ENCODE assay signal across 8 cellular contexts in the genomic region with DNA sequence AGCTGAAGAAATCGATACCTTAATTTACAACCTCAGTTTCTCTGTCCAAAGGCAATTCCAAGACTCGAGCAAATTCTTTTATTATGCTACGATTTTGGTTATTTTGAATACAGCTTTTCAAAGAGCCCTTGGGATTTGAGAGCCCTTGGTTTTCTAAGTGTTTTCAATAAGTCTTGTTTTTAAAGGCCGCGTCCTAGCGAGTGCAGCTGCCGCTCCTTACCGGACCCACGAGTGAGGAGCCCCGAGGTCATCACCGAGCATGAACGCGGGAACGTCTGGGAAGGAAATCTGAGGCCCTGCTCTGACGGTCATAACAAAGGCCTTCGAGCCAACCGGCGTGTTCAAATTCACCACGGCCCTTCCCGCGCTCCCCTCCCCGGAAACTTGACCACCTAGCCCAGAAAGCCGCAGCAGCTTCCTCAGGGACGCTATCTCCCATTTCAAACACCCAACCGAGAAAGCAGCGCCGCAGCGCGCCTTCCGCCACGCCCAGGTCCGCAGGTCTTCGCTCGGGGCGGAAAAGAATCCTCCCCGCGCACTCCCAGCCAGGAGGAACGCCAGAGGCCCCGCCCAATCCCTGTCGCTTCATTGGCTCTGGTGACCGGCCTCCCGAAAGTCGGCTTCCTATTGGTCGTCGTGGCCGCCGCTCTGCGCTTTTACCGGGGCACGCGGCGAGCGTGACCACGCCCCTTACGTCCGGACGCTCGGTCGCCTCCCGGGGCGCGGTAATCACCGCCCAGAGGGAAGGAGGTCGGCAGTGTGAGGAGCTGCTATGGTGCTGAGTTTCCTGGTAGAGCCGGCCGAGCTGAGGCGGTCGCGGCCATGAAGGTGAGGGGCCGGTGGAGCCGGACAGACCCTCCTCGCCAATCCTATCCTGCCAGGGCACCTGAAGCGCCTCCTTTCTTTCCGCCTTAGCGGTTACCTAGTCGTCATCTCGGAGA. TPM values are rescaled to one million over a fixed set of nuclear protein-coding genes. Genes with fewer than 3 reads are reported as not detected.
DNase-seq lines count a peak whose midpoint lies in the region; ATAC-seq and TF ChIP-seq lines count a peak whose summit lies in the region.

A gene with protein sequence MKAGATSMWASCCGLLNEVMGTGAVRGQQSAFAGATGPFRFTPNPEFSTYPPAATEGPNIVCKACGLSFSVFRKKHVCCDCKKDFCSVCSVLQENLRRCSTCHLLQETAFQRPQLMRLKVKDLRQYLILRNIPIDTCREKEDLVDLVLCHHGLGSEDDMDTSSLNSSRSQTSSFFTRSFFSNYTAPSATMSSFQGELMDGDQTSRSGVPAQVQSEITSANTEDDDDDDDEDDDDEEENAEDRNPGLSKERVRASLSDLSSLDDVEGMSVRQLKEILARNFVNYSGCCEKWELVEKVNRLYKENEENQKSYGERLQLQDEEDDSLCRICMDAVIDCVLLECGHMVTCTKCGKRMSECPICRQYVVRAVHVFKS (plus strand): TSS at position 728 of the 941 bp plus-strand sequence. CDS start 95 bp downstream, at position 823.

- peak within 1 kb of the TSS; percentile 88 for H3K27ac Mint-ChIP-seq in activated T-helper 17 cell treated with anti-CD3 and anti-CD28 coated beads, Interleukin-2, amount 50 U/mL, for 72 hours
- peak within 1 kb of the TSS; percentile 91 to 97 (median 94) for H3K27ac Mint-ChIP-seq in naive thymus-derived CD4-positive, alpha-beta T cell
- H3K27ac Mint-ChIP-seq in stimulated activated naive B cell treated with anti-CD40 and anti-IgM and Interleukin-4, amounts not matched to agents 10 μg/mL and 1 μg/mL and 100 μg/mL, for 72 hours, result peak within 1 kb of the TSS; percentile 93

- DNase-seq in Daoy (ENCODE audit: low read depth) (peak; percentile 100), GOT3 (lab: John Stamatoyannopoulos, UW) (peak; percentile 88), LNCaP clone FGC (ENCODE audit: low read depth) (peak; percentile 92), RWPE1 (ENCODE audit: low spot score) (peak; percentile 99), fibroblast of gingiva (ENCODE audit: low read depth) (peak; percentile 98)
- peak; percentile 88 to 98 (median 97) for DNase-seq in naive thymus-derived CD4-positive, alpha-beta T cell
- DNase-seq in stimulated activated naive B cell treated with anti-CD40 and anti-IgM and Interleukin-4, amounts not matched to agents 10 μg/mL and 1 μg/mL and 100 μg/mL, for 72 hours, result peak; percentile 97

- POLR2A ChIA-PET in RWPE1 (lab: Yijun Ruan, JAX; ENCODE audit: low non-redundant PET), result interaction anchor here (0.5 to 1.9 kb wide), 5 partner anchors 10 to 652 kb away, joined by 3 to 9 read pairs (median 6); a partner anchor contains a TSS
- POLR2A ChIA-PET in naive thymus-derived CD4-positive, alpha-beta T cell (lab: Charles Lee), result interaction anchor here (0.6 to 4.3 kb wide), 19 partner anchors 9 to 826 kb away, joined by 3 to 45 read pairs (median 3); a partner anchor contains a TSS

- H3K9me3 ChIP-seq in naive thymus-derived CD4-positive, alpha-beta T cell (ENCODE audit: control insufficient read depth in 2 of 3, low read length in 3 of 3), result no peaks in the 10 kb centered on the region

- CTCF ChIA-PET in RWPE1 (lab: Yijun Ruan, JAX), result interaction anchor here (0.6 to 1.0 kb wide), 3 partner anchors 17 to 955 kb away, joined by 3 to 4 read pairs (median 4); no protein-coding TSS in a partner anchor
- CTCF ChIA-PET in naive thymus-derived CD4-positive, alpha-beta T cell (lab: Charles Lee), result interaction anchor here (1.1 to 1.2 kb wide), 2 partner anchors 14 to 427 kb away, joined by 3 to 6 read pairs; no protein-coding TSS in a partner anchor

- ATAC-seq in activated T-helper 17 cell treated with anti-CD3 and anti-CD28 coated beads, Interleukin-2, amount 50 U/mL, for 72 hours (replicated peaks), result peak; percentile 92
- ATAC-seq in naive thymus-derived CD4-positive, alpha-beta T cell, result peak; percentile 96
- peak; percentile 91 to 93 for ATAC-seq in stimulated activated naive B cell treated with anti-CD40 and anti-IgM and Interleukin-4, amounts not matched to agents 10 μg/mL and 1 μg/mL and 100 μg/mL, for 72 hours (replicated peaks)

- H3K36me3 ChIP-seq in naive thymus-derived CD4-positive, alpha-beta T cell (ENCODE audit: control insufficient read depth in 2 of 3, insufficient read depth in 3 of 3, low read length in 3 of 3), result peaks cover 3 to 12% (median 4%) of the 10 kb centered on the region in 3 experiments

- peak within 1 kb of the TSS; percentile 87 for H3K4me3 Mint-ChIP-seq in activated T-helper 17 cell treated with anti-CD3 and anti-CD28 coated beads, Interleukin-2, amount 50 U/mL, for 72 hours
- H3K4me3 Mint-ChIP-seq in naive thymus-derived CD4-positive, alpha-beta T cell, result peak within 1 kb of the TSS; percentile 89 to 99 (median 94)
- H3K4me3 Mint-ChIP-seq in stimulated activated naive B cell treated with anti-CD40 and anti-IgM and Interleukin-4, amounts not matched to agents 10 μg/mL and 1 μg/mL and 100 μg/mL, for 72 hours, result peak within 1 kb of the TSS; percentile 87 to 97

- no peaks in the 10 kb centered on the region for H3K9me3 Mint-ChIP-seq in activated T-helper 17 cell treated with anti-CD3 and anti-CD28 coated beads, Interleukin-2, amount 50 U/mL, for 72 hours
- H3K9me3 Mint-ChIP-seq in naive thymus-derived CD4-positive, alpha-beta T cell, result peaks cover 0 to 1% (median 0%) of the 10 kb centered on the region in 11 donors
- no peaks in the 10 kb centered on the region for H3K9me3 Mint-ChIP-seq in stimulated activated naive B cell treated with anti-CD40 and anti-IgM and Interleukin-4, amounts not matched to agents 10 μg/mL and 1 μg/mL and 100 μg/mL, for 72 hours

- H3K4me1 ChIP-seq in naive thymus-derived CD4-positive, alpha-beta T cell (ENCODE audit: control insufficient read depth in 2 of 2, insufficient read depth in 2 of 2, low read length in 2 of 2), result peaks cover 20 to 26% of the 10 kb centered on the region in 2 donors

- H3K27me3 ChIP-seq in naive thymus-derived CD4-positive, alpha-beta T cell (ENCODE audit: control insufficient read depth in 2 of 2, insufficient read depth in 2 of 2, low read length in 2 of 2), result no peaks in the 10 kb centered on the region

- no peaks in the 10 kb centered on the region for H3K27me3 Mint-ChIP-seq in activated T-helper 17 cell treated with anti-CD3 and anti-CD28 coated beads, Interleukin-2, amount 50 U/mL, for 72 hours
- no peaks in the 10 kb centered on the region for H3K27me3 Mint-ChIP-seq in naive thymus-derived CD4-positive, alpha-beta T cell
- H3K27me3 Mint-ChIP-seq in stimulated activated naive B cell treated with anti-CD40 and anti-IgM and Interleukin-4, amounts not matched to agents 10 μg/mL and 1 μg/mL and 100 μg/mL, for 72 hours, result no peaks in the 10 kb centered on the region

- H3K4me1 Mint-ChIP-seq in activated T-helper 17 cell treated with anti-CD3 and anti-CD28 coated beads, Interleukin-2, amount 50 U/mL, for 72 hours, result peaks cover 19% of the 10 kb centered on the region
- peaks cover 29 to 52% (median 39%) of the 10 kb centered on the region in 7 donors for H3K4me1 Mint-ChIP-seq in naive thymus-derived CD4-positive, alpha-beta T cell
- H3K4me1 Mint-ChIP-seq in stimulated activated naive B cell treated with anti-CD40 and anti-IgM and Interleukin-4, amounts not matched to agents 10 μg/mL and 1 μg/mL and 100 μg/mL, for 72 hours, result peaks cover 12 to 25% of the 10 kb centered on the region in 2 donors

- peaks cover 41% of the 10 kb centered on the region for H3K36me3 Mint-ChIP-seq in activated T-helper 17 cell treated with anti-CD3 and anti-CD28 coated beads, Interleukin-2, amount 50 U/mL, for 72 hours (ENCODE audit: low read depth)
- H3K36me3 Mint-ChIP-seq in naive thymus-derived CD4-positive, alpha-beta T cell, result peaks cover 0 to 10% (median 3%) of the 10 kb centered on the region in 5 donors
- H3K36me3 Mint-ChIP-seq in stimulated activated naive B cell treated with anti-CD40 and anti-IgM and Interleukin-4, amounts not matched to agents 10 μg/mL and 1 μg/mL and 100 μg/mL, for 72 hours, result peaks cover 12 to 14% of the 10 kb centered on the region in 2 donors

- H3K27ac ChIP-seq in RWPE1, result peak within 1 kb of the TSS; percentile 84
- H3K27ac ChIP-seq in naive thymus-derived CD4-positive, alpha-beta T cell (ENCODE audit: low read depth, low read length), result peak within 1 kb of the TSS; percentile 91

- peak within 1 kb of the TSS; percentile 98 for H3K4me3 ChIP-seq in LNCaP clone FGC (ENCODE audit: low read depth, low read length)
- peak within 1 kb of the TSS; percentile 93 for H3K4me3 ChIP-seq in naive thymus-derived CD4-positive, alpha-beta T cell (ENCODE audit: low read length)

- TF ChIP-seq CTCF in LNCaP clone FGC (IDR thresholded peaks at IDR 0.05; ENCODE audit: control insufficient read depth, extremely low read depth, insufficient read depth), result no peak
- TF ChIP-seq CTCF in RWPE1 (conservative IDR thresholded peaks at IDR 0.05; ENCODE audit: low read depth), result no peak

- intact Hi-C loops in naive thymus-derived CD4-positive, alpha-beta T cell (cut with micrococcal nuclease), result loop anchor here (1.0 to 5.0 kb wide), 17 partner anchors 8 to 962 kb away; a partner anchor contains a TSS

RNA-seq across cellular contexts. Expression of the gene that starts here (rescaled TPM):
- 71.9 and 111 TPM in 2 replicates for total RNA-seq in Daoy (2014; rRNA removed; shearing (Covaris generic))
- 10 to 100 TPM; 62.8 to 98.5 TPM for total RNA-seq in activated T-helper 17 cell treated with anti-CD3 and anti-CD28 coated beads, Interleukin-2, amount 50 U/mL, for 72 hours
- total RNA-seq in naive thymus-derived CD4-positive, alpha-beta T cell, result 10 to 100 TPM; 61.1 to 98.4 (median 81.7) TPM
- 10 to 100 TPM; 42.5 to 74.4 TPM for polyA plus RNA-seq in naive thymus-derived CD4-positive, alpha-beta T cell

Comparison
In these comparisons a context has a peak if more than half of its experiments do, and no peak if none do; other contexts are left out.
1. Peak in every context shown above with its lines: DNase-seq, ATAC-seq, H3K4me3 ChIP-seq and H3K27ac ChIP-seq.